8 cellular contexts compared by ENCODE assay signal in genomic region chr16:2777231-2777902, GRCh38. TPM values are rescaled to one million over a fixed set of nuclear protein-coding genes. Genes with fewer than 3 reads are reported as not detected.
A peak's percentile ranks its signal among the peaks of the same experiment; 100 is the strongest.
DNase-seq lines count a peak whose midpoint lies in the region; ATAC-seq, FAIRE-seq and TF ChIP-seq lines count a peak whose summit lies in the region.

TSS of gene ELOB (minus strand) at chr16:2777280. CDS start at chr16:2777239, 41 bp downstream.

- no peaks in the 10 kb centered on the region for H4K20me1 ChIP-seq in keratinocyte (ENCODE audit: control insufficient read depth, extremely low read depth, insufficient read depth, low read length)

- no peaks in the 10 kb centered on the region for H3K9me1 ChIP-seq in keratinocyte (ENCODE audit: control insufficient read depth, extremely low read depth, insufficient read depth, low read length)

- H3K27me3 ChIP-seq in keratinocyte (ENCODE audit: control insufficient read depth, extremely low read depth, insufficient read depth, low read length): no peaks in the 10 kb centered on the region

- peaks cover 34% of the 10 kb centered on the region for H3K4me1 Mint-ChIP-seq in central memory CD8-positive, alpha-beta T cell

- H2AFZ ChIP-seq in keratinocyte (ENCODE audit: control insufficient read depth, low read length): peak within 1 kb of the TSS; percentile 88

- H3K36me3 Mint-ChIP-seq in central memory CD8-positive, alpha-beta T cell (ENCODE audit: insufficient read depth): peaks cover 25% of the 10 kb centered on the region

- H3K27ac Mint-ChIP-seq in central memory CD8-positive, alpha-beta T cell (ENCODE audit: low read depth): peak within 1 kb of the TSS; percentile 96

- FAIRE-seq in keratinocyte (lab: Jason Lieb, UNC): no peak

- H3K4me1 ChIP-seq in keratinocyte (ENCODE audit: control insufficient read depth, extremely low read depth, insufficient read depth, low read length): peaks cover 16% of the 10 kb centered on the region

- peak; percentile 67 for ATAC-seq in GM18517 (IDR thresholded peaks at IDR 0.05; ENCODE audit: unreplicated experiment)
- ATAC-seq in HG03064 (IDR thresholded peaks at IDR 0.05; ENCODE audit: low read depth, unreplicated experiment): peak; percentile 66
- peak; percentile 94 to 95 for ATAC-seq in activated CD4-positive, CD25-positive, alpha-beta regulatory T cell treated with anti-CD3 and anti-CD28 coated beads, Interleukin-2, amount 50 U/mL, for 24 hours
- ATAC-seq in central memory CD8-positive, alpha-beta T cell (replicated peaks; ENCODE audit: extremely low read depth, poor library complexity, severe bottlenecking): peak; percentile 88

- TF ChIP-seq CTCF in keratinocyte (optimal IDR thresholded peaks at IDR 0.05 in 1 of 3, IDR thresholded peaks at IDR 0.05 in 1 of 3, conservative IDR thresholded peaks at IDR 0.05 in 1 of 3; ENCODE audit: extremely low read depth in 1 of 3, insufficient read depth in 2 of 3, low read length in 3 of 3): no peak

- H3K9me3 ChIP-seq in keratinocyte (ENCODE audit: control insufficient read depth, low read depth, low read length): no peaks in the 10 kb centered on the region

- H3K36me3 ChIP-seq in keratinocyte (ENCODE audit: control insufficient read depth in 2 of 2, extremely low read depth in 1 of 2, insufficient read depth in 2 of 2, low read length in 2 of 2): peaks cover 12 to 16% of the 10 kb centered on the region in 2 experiments

- peak within 1 kb of the TSS; percentile 96 for H3K27ac ChIP-seq in keratinocyte (ENCODE audit: control insufficient read depth, insufficient read depth, low read length)

- H3K27me3 Mint-ChIP-seq in central memory CD8-positive, alpha-beta T cell: no peaks in the 10 kb centered on the region

- H3K4me3 Mint-ChIP-seq in central memory CD8-positive, alpha-beta T cell: peak within 1 kb of the TSS; percentile 87

- dilution Hi-C loops in keratinocyte (cut with MboI; ENCODE audit: extremely low pct_ligation_motif_present, low sequenced_read_pairs): no loop called here

- peak within 1 kb of the TSS; percentile 100 for H3K4me2 ChIP-seq in keratinocyte (ENCODE audit: control insufficient read depth, extremely low read depth, insufficient read depth, low read depth, low read length)

- H3K9me3 Mint-ChIP-seq in central memory CD8-positive, alpha-beta T cell: no peaks in the 10 kb centered on the region

- H3K4me3 ChIP-seq in keratinocyte (ENCODE audit: control insufficient read depth in 2 of 3, extremely low read depth in 1 of 3, insufficient read depth in 2 of 3, low read depth in 1 of 3, low read length in 3 of 3): peak within 1 kb of the TSS; percentile 81 to 85 (median 82)

- H3K79me2 ChIP-seq in keratinocyte (ENCODE audit: control insufficient read depth, insufficient read depth, low read length): peaks cover 28% of the 10 kb centered on the region

- H3K9ac ChIP-seq in keratinocyte (ENCODE audit: control insufficient read depth, extremely low read depth, insufficient read depth, low read length): peak within 1 kb of the TSS; percentile 99

- DNase-seq in A172 (ENCODE audit: low spot score) (peak; percentile 61), NCI-H2196 treated with DMSO at 0.1 percent for 48 hours (lab: John Stamatoyannopoulos, UW; ENCODE audit: unreplicated experiment) (peak; percentile 71), keratinocyte (ENCODE audit: low read depth, low spot score) (no peak)
- DNase-seq in central memory CD8-positive, alpha-beta T cell (ENCODE audit: low spot score in 2 of 2): peak; percentile 70 to 80
- DNase-seq in stimulated activated CD4-positive, alpha-beta T cell treated with anti-CD3 and anti-CD28 coated beads, Interleukin-12 subunit alpha, Interleukin-12 subunit beta, amount 100 ng/mL, for 48 hours (ENCODE audit: low read depth in 2 of 3, low spot score in 1 of 3): peak; percentile 73 to 86 (median 76)

RNA-seq across cellular contexts. Expression of gene ELOB, which starts in this region (rescaled TPM):
- total RNA-seq in A172 (2014; rRNA removed; shearing (Covaris generic)): 397 and 571 TPM in 2 replicates
- polyA plus RNA-seq in keratinocyte: 150 to 593 TPM (median 235 TPM) in 3 replicates
- polyA plus RNA-seq in keratinocyte (2011; ENCODE audit: low read depth): 204 TPM
- polyA plus RNA-seq in keratinocyte (2011; cell fraction: cytosol; rRNA removed): 166 and 381 TPM in 2 replicates
- polyA plus RNA-seq in keratinocyte (2011; cell fraction: nucleus; rRNA removed): 77.1 and 78.3 TPM in 2 replicates
- polyA plus RNA-seq in keratinocyte (2012; ENCODE audit: low replicate concordance): 427 and 463 TPM in 2 replicates
- polyA minus RNA-seq in keratinocyte: 135 to 251 TPM (median 221 TPM) in 3 replicates
- polyA minus RNA-seq in keratinocyte (2011; cell fraction: cytosol; rRNA and poly(A)+ RNA removed): 271 TPM
- 24.4 and 30.2 TPM in 2 replicates for polyA minus RNA-seq in keratinocyte (2011; cell fraction: nucleus; rRNA and poly(A)+ RNA removed)
